7 cellular contexts compared by ENCODE assay signal in genomic region chr21:38912789-38913119, GRCh38.
DNase-seq lines count a peak whose midpoint lies in the region; ATAC-seq and TF ChIP-seq lines count a peak whose summit lies in the region.

No MANE protein-coding gene starts in this region.

- no peaks in the 10 kb centered on the region for H3K36me3 Mint-ChIP-seq in nephron (ENCODE audit: low read depth)

- POLR2A ChIA-PET in RWPE1 (lab: Yijun Ruan, JAX; ENCODE audit: low non-redundant PET): no interaction called here

- H3K9me3 Mint-ChIP-seq in nephron: no peaks in the 10 kb centered on the region

- DNase-seq in RWPE1 (ENCODE audit: low spot score) (no peak), epithelial cell of proximal tubule (ENCODE audit: low read depth) (no peak), tibial artery (no peak), putamen (ENCODE audit: low spot score) (no peak)
- no peak for DNase-seq in activated CD4-positive, alpha-beta T cell treated with anti-CD3 and anti-CD28 coated beads for 1 hour

- peak overlapping the region; percentile 93 for H3K27ac ChIP-seq in RWPE1
- peak overlapping the region; percentile 55 to 75 for H3K27ac ChIP-seq in tibial artery

- no peaks in the 10 kb centered on the region for H3K9me3 ChIP-seq in tibial artery

- peak overlapping the region in 2 of 3 experiments; percentile 73 to 99 for H3K27ac Mint-ChIP-seq in nephron

- peak overlapping the region; percentile 50 to 77 (median 74) for H3K4me3 Mint-ChIP-seq in nephron

- H3K4me1 Mint-ChIP-seq in nephron: peaks cover 14% of the 10 kb centered on the region

- TF ChIP-seq CTCF in RWPE1 (conservative IDR thresholded peaks at IDR 0.05; ENCODE audit: low read depth): no peak
- TF ChIP-seq CTCF in epithelial cell of proximal tubule (conservative IDR thresholded peaks at IDR 0.05; ENCODE audit: low read depth, low read length): no peak
- TF ChIP-seq CTCF in nephron (IDR thresholded peaks at IDR 0.05; ENCODE audit: unreplicated experiment in 3 of 3): no peak
- TF ChIP-seq CTCF in tibial artery (IDR thresholded peaks at IDR 0.05): no peak

- H3K27me3 ChIP-seq in tibial artery: no peaks in the 10 kb centered on the region

- intact Hi-C loops in tibial artery (cut with DNase I; ENCODE audit: low total_unique reads): no loop called here

- H3K36me3 ChIP-seq in tibial artery: no peaks in the 10 kb centered on the region

- no peaks in the 10 kb centered on the region for H3K27me3 Mint-ChIP-seq in nephron (ENCODE audit: low read depth)

- H3K4me1 ChIP-seq in tibial artery: peaks cover under 1 to 32% (median 20%) of the 10 kb centered on the region in 4 donors

- CTCF ChIA-PET in RWPE1 (lab: Yijun Ruan, JAX): interaction anchor here (0.7 kb wide), 1 partner anchor 74 kb away, joined by 3 read pairs; no protein-coding TSS in a partner anchor

- H3K4me3 ChIP-seq in epithelial cell of proximal tubule (ENCODE audit: low read depth, low read length) (peak overlapping the region; percentile 26), tibial artery (peak overlapping the region; percentile 17 to 19)

- no peak for ATAC-seq in GM18502 (IDR thresholded peaks at IDR 0.05; ENCODE audit: poor library complexity, unreplicated experiment)
